ENCODE assay signal across 24 cellular contexts in genomic region chr9:126784401-126784800, GRCh38.
"Had no signal": no experiment of that assay in that cellular context is flagged by ENCODE, and none has a peak within 500 bp of the region (broad histone marks: within the 10 kb centered on the region; RNA-seq: fewer than 3 reads in every experiment).

No MANE protein-coding gene starts in this region.

- H3K36me3 ChIP-seq: left lung, prostate gland, suprapubic skin, thyroid gland, upper lobe of left lung had no signal

- H3K27ac ChIP-seq: coronary artery, foreskin keratinocyte, left lung, parathyroid adenoma, prostate gland, suprapubic skin, thyroid gland, upper lobe of left lung had no signal

- H3K27me3 ChIP-seq: foreskin keratinocyte, thyroid gland, upper lobe of left lung had no signal

- DNase-seq: caudate nucleus; effector CD4-positive, alpha-beta T cell; endodermal cell; erythroblast; foreskin keratinocyte; hypothalamus; islet precursor cell; left lung; mesenchymal stem cell; naive B cell; occipital lobe; retina; stimulated activated CD4-positive, alpha-beta T cell treated with anti-CD3 and anti-CD28 coated beads, Interleukin-4, amount 100 ng/mL, for 1 hour; stimulated activated CD8-positive, alpha-beta memory T cell treated with anti-CD3 and anti-CD28 coated beads, Interleukin-4, amount 100 ng/mL, for 48 hours; stimulated activated naive CD8-positive, alpha-beta T cell treated with anti-CD3 and anti-CD28 coated beads, Interleukin-15, Interleukin-2, amounts not matched to agents 100 U/mL and 50 U/mL, for 24 hours; thyroid gland; upper lobe of left lung had no signal

- H3K4me1 ChIP-seq: prostate gland had no signal

- ATAC-seq: foreskin keratinocyte; left lung; stimulated activated effector memory CD8-positive, alpha-beta T cell treated with anti-CD3 and anti-CD28 coated beads, Interleukin-12 subunit alpha, Interleukin-12 subunit beta, amount 100 ng/mL, for 72 hours; stimulated activated naive CD8-positive, alpha-beta T cell treated with anti-CD3 and anti-CD28 coated beads, Interleukin-15, Interleukin-2, amounts not matched to agents 100 U/mL and 50 U/mL, for 24 hours had no signal

- H3K9me3 ChIP-seq: left lung, prostate gland, suprapubic skin, thyroid gland, upper lobe of left lung had no signal

- H3K4me3 ChIP-seq: coronary artery, left lung, lung, prostate gland, smooth muscle cell, suprapubic skin, thyroid gland, upper lobe of left lung had no signal
